ENCODE assay signal across 17 cellular contexts in the genomic region with DNA sequence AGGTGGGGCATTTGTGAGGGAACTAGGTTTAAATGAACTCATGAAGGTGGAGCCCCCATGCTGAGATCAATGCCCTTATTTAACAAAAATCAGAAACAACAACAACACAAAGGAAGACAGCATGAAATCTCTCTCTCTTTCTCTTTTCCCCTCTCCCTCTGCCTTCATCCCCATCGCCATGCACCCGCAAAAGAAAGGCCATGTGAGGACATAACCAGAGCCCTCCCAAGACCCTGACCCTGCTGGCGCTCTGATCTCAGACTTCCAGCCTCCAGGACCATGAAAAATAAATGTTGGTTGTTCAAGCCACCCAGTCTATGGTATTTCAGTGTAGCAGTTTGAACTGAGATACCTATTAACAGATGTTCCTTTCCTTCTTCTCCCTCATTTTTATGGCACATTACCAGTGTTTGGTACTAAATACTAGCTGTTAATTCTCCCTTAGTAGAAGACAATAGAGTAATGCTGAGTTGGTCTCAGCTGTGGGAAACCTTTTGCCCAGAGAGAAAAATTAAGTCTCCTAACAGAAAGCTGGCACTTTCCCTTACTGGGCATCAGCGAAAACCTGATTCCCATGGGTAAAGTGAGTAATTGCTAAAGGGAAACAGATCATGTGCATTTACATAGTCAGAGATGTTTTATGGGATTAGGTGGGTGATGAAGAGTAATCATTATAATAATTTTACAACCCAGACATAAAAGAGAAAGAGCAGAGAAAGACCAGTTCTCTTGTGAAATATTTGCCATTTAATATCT.
A peak's percentile ranks its signal among the peaks of the same experiment; 100 is the strongest.
DNase-seq lines count a peak whose midpoint lies in the region; ATAC-seq and TF ChIP-seq lines count a peak whose summit lies in the region.
"Had no signal": no experiment of that assay in that cellular context is flagged by ENCODE, and none has a peak within 500 bp of the region (broad histone marks: within the 10 kb centered on the region; RNA-seq: fewer than 3 reads in every experiment).

No MANE protein-coding gene starts in this region.

- DNase-seq in left ventricle myocardium inferior (no peak), right atrium auricular region (ENCODE audit: low spot score) (no peak), memory B cell (ENCODE audit: low spot score in 2 of 2) (no peak), COLO668 (lab: John Stamatoyannopoulos, UW; ENCODE audit: unreplicated experiment) (no peak), dermis blood vessel endothelial cell (no peak), NCI-H226 (no peak)
- no peak for DNase-seq in activated naive CD8-positive, alpha-beta T cell treated with anti-CD3 and anti-CD28 coated beads for 36 hours
- DNase-seq: ACHN; activated CD8-positive, alpha-beta memory T cell treated with anti-CD3 and anti-CD28 coated beads, Interleukin-2, amount 50 U/mL, for 4 hours; activated naive CD4-positive, alpha-beta T cell treated with anti-CD3 and anti-CD28 coated beads, Interleukin-2, amount 50 U/mL, for 16 hours; naive thymus-derived CD8-positive, alpha-beta T cell; NCI-H2029 treated with DMSO at 0.1 percent for 48 hours; NCI-H526 treated with DMSO at 0.1 percent for 48 hours; stimulated activated CD4-positive, alpha-beta T cell treated with anti-CD3 and anti-CD28 coated beads, Interleukin-4, amount 100 ng/mL, for 4 hours; T-cell had no signal

- no peaks in the 10 kb centered on the region for H3K36me3 ChIP-seq in left ventricle myocardium inferior
- no peaks in the 10 kb centered on the region for H3K36me3 ChIP-seq in right atrium auricular region
- H3K36me3 ChIP-seq: vagina had no signal

- peaks cover 8% of the 10 kb centered on the region for H3K9me3 Mint-ChIP-seq in activated naive CD8-positive, alpha-beta T cell treated with anti-CD3 and anti-CD28 coated beads for 36 hours
- H3K9me3 Mint-ChIP-seq in memory B cell = peaks cover 7% of the 10 kb centered on the region
- peaks cover 3% of the 10 kb centered on the region for H3K9me3 Mint-ChIP-seq in activated T-helper 17 cell treated with anti-CD3 and anti-CD28 coated beads, Interleukin-2, amount 50 U/mL, for 72 hours

- H3K4me3 ChIP-seq in left ventricle myocardium inferior (no peak overlapping the region), right atrium auricular region (no peak overlapping the region)
- H3K4me3 ChIP-seq: vagina had no signal

- H3K27me3 ChIP-seq in left ventricle myocardium inferior (ENCODE audit: low read depth) (no peaks in the 10 kb centered on the region), right atrium auricular region (no peaks in the 10 kb centered on the region)
- H3K27me3 ChIP-seq: vagina had no signal

- intact Hi-C loops in left ventricle myocardium inferior (cut with micrococcal nuclease) = no loop called here

- peak overlapping the region; percentile 11 for H3K27ac ChIP-seq in left ventricle myocardium inferior (replicated peaks)
- H3K27ac ChIP-seq in right atrium auricular region = no peak overlapping the region
- H3K27ac ChIP-seq: vagina had no signal

- H3K36me3 Mint-ChIP-seq in activated naive CD8-positive, alpha-beta T cell treated with anti-CD3 and anti-CD28 coated beads for 36 hours = peaks cover 7% of the 10 kb centered on the region
- peaks cover 16% of the 10 kb centered on the region for H3K36me3 Mint-ChIP-seq in memory B cell
- H3K36me3 Mint-ChIP-seq in activated T-helper 17 cell treated with anti-CD3 and anti-CD28 coated beads, Interleukin-2, amount 50 U/mL, for 72 hours (ENCODE audit: low read depth) = no peaks in the 10 kb centered on the region
- H3K36me3 Mint-ChIP-seq: naive thymus-derived CD8-positive, alpha-beta T cell; T-cell had no signal

- H3K4me1 ChIP-seq in left ventricle myocardium inferior (peaks cover 37% of the 10 kb centered on the region), right atrium auricular region (peaks cover 0 to 9% of the 10 kb centered on the region in 2 donors)

- no peak for ATAC-seq in memory B cell (ENCODE audit: low read depth)
- no peak for ATAC-seq in activated T-helper 17 cell treated with anti-CD3 and anti-CD28 coated beads, Interleukin-2, amount 50 U/mL, for 72 hours (replicated peaks)
- ATAC-seq: naive thymus-derived CD8-positive, alpha-beta T cell; T-cell had no signal

- H3K27ac Mint-ChIP-seq in activated naive CD8-positive, alpha-beta T cell treated with anti-CD3 and anti-CD28 coated beads for 36 hours = peak overlapping the region; percentile 55
- peak overlapping the region; percentile 96 for H3K27ac Mint-ChIP-seq in memory B cell
- H3K27ac Mint-ChIP-seq in activated T-helper 17 cell treated with anti-CD3 and anti-CD28 coated beads, Interleukin-2, amount 50 U/mL, for 72 hours = no peak overlapping the region
- H3K27ac Mint-ChIP-seq: T-cell had no signal

- no peak overlapping the region for H3K4me3 Mint-ChIP-seq in activated naive CD8-positive, alpha-beta T cell treated with anti-CD3 and anti-CD28 coated beads for 36 hours
- H3K4me3 Mint-ChIP-seq in memory B cell = peak overlapping the region; percentile 6
- H3K4me3 Mint-ChIP-seq in activated T-helper 17 cell treated with anti-CD3 and anti-CD28 coated beads, Interleukin-2, amount 50 U/mL, for 72 hours = no peak overlapping the region
- H3K4me3 Mint-ChIP-seq: naive thymus-derived CD8-positive, alpha-beta T cell; T-cell had no signal

- no peaks in the 10 kb centered on the region for H3K27me3 Mint-ChIP-seq in activated naive CD8-positive, alpha-beta T cell treated with anti-CD3 and anti-CD28 coated beads for 36 hours
- H3K27me3 Mint-ChIP-seq in memory B cell = no peaks in the 10 kb centered on the region
- H3K27me3 Mint-ChIP-seq in activated T-helper 17 cell treated with anti-CD3 and anti-CD28 coated beads, Interleukin-2, amount 50 U/mL, for 72 hours = no peaks in the 10 kb centered on the region
- H3K27me3 Mint-ChIP-seq: naive thymus-derived CD8-positive, alpha-beta T cell; T-cell had no signal

- TF ChIP-seq CTCF in left ventricle myocardium inferior (IDR thresholded peaks at IDR 0.05; ENCODE audit: borderline replicate concordance) (no peak), right atrium auricular region (IDR thresholded peaks at IDR 0.05) (no peak)

- H3K9me3 ChIP-seq in left ventricle myocardium inferior (replicated peaks) = no peaks in the 10 kb centered on the region
- H3K9me3 ChIP-seq in right atrium auricular region = no peaks in the 10 kb centered on the region
- H3K9me3 ChIP-seq: vagina had no signal

- peaks cover 34% of the 10 kb centered on the region for H3K4me1 Mint-ChIP-seq in activated naive CD8-positive, alpha-beta T cell treated with anti-CD3 and anti-CD28 coated beads for 36 hours
- H3K4me1 Mint-ChIP-seq in memory B cell = peaks cover 64% of the 10 kb centered on the region
- peaks cover 9% of the 10 kb centered on the region for H3K4me1 Mint-ChIP-seq in activated T-helper 17 cell treated with anti-CD3 and anti-CD28 coated beads, Interleukin-2, amount 50 U/mL, for 72 hours
